8 cellular contexts compared by ENCODE assay signal in the genomic region with DNA sequence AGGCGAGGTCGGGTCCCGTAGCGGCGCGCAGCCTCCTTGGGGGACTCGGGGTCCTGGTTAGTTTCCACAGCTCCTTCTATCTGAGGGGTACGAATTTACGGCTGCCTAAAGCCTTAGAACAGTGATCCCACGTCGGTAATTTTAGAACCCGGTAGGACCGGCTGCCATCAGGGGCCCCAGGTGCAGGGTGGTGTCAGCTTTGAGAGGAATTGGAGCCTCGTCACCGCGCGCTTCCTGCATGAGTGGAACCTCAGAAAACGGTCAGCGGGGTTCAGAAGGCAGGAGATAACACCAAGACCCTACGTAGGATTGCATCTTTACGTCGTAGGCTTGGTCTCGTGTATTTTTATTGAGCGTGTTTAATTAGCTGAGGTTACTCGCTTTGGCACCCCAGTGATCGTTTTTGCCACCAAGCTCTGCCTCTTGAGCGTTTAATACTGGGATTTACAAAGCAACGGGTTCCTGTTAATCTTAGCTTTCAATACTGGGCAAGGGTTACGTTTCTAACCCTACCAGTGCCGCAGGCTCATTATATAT. TPM values are rescaled to one million over a fixed set of nuclear protein-coding genes. Genes with fewer than 3 reads are reported as not detected.
A peak's percentile ranks its signal among the peaks of the same experiment; 100 is the strongest.
DNase-seq lines count a peak whose midpoint lies in the region; ATAC-seq and TF ChIP-seq lines count a peak whose summit lies in the region.

No MANE protein-coding gene starts in this region.

- H3K9me3 Mint-ChIP-seq in osteocyte (ENCODE audit: unreplicated experiment) = peaks cover 17% of the 10 kb centered on the region

- H3K36me3 Mint-ChIP-seq in osteocyte (ENCODE audit: unreplicated experiment) = peaks cover 6% of the 10 kb centered on the region

- H3K27ac Mint-ChIP-seq in osteocyte (ENCODE audit: unreplicated experiment) = peak overlapping the region; percentile 86

- DNase-seq in NCI-H510A treated with DMSO at 0.1 percent for 48 hours (lab: John Stamatoyannopoulos, UW) (peak; percentile 28), NCI-H510A (lab: John Stamatoyannopoulos, UW) (no peak), NCI-H146 (lab: John Stamatoyannopoulos, UW) (peak; percentile 60), activated T-cell treated with anti-CD3 and anti-CD28 coated beads for 24 hours (ENCODE audit: low read depth) (peak; percentile 38), fibroblast of the aortic adventitia (ENCODE audit: low read depth) (peak; percentile 37), osteocyte (ENCODE audit: extremely low spot score, unreplicated experiment) (no peak), middle frontal gyrus (ENCODE audit: extremely low spot score, low spot score) (no peak)

- peaks cover 9% of the 10 kb centered on the region for H3K27me3 Mint-ChIP-seq in osteocyte (ENCODE audit: unreplicated experiment)

- peak; percentile 47 for ATAC-seq in HG02678 (IDR thresholded peaks at IDR 0.05; ENCODE audit: unreplicated experiment)

- peak overlapping the region; percentile 82 for H3K4me3 ChIP-seq in fibroblast of the aortic adventitia (ENCODE audit: low read depth, low read length)

- H3K4me1 Mint-ChIP-seq in osteocyte (ENCODE audit: unreplicated experiment) = peaks cover 22% of the 10 kb centered on the region

- peak overlapping the region; percentile 87 for H3K4me3 Mint-ChIP-seq in osteocyte (ENCODE audit: unreplicated experiment)

- TF ChIP-seq CTCF in fibroblast of the aortic adventitia (IDR thresholded peaks at IDR 0.05; ENCODE audit: insufficient read depth, low read length) = no peak
- TF ChIP-seq CTCF in osteocyte (IDR thresholded peaks at IDR 0.05) = no peak

RNA-seq across cellular contexts. Expression of a gene that starts 0.4 kb away (rescaled TPM):
- total RNA-seq in fibroblast of the aortic adventitia (ENCODE audit: low replicate concordance) (0.54 and 1.9 TPM in 2 replicates), osteocyte (1.7 and 1.8 TPM in 2 replicates)

Comparison
In these comparisons a context has a peak if more than half of its experiments do, and no peak if none do; other contexts are left out.
1. DNase-seq: peak in NCI-H510A treated with DMSO at 0.1 percent for 48 hours (single experiment), NCI-H146 (single experiment), activated T-cell treated with anti-CD3 and anti-CD28 coated beads for 24 hours (single experiment) and fibroblast of the aortic adventitia (single experiment); none in NCI-H510A (single experiment), osteocyte (single experiment) and middle frontal gyrus (single experiment).